In genomic region chr3:137103739-137104138, GRCh38 we compare ENCODE assay signal across 22 cellular contexts.
"Had no signal": no experiment of that assay in that cellular context is flagged by ENCODE, and none has a peak within 500 bp of the region (broad histone marks: within the 10 kb centered on the region; RNA-seq: fewer than 3 reads in every experiment).

No MANE protein-coding gene starts in this region.

- DNase-seq: activated CD4-positive, alpha-beta memory T cell treated with anti-CD3 and anti-CD28 coated beads for 36 hours; activated CD4-positive, alpha-beta T cell treated with anti-CD3 and anti-CD28 coated beads for 48 hours; activated effector memory CD4-positive, alpha-beta T cell treated with anti-CD3 and anti-CD28 coated beads, Interleukin-2, amount 50 U/mL, for 16 hours; activated naive CD4-positive, alpha-beta T cell treated with anti-CD3 and anti-CD28 coated beads, Interleukin-2, amount 10 ng/mL, durations not matched to agents 7 days and 5 days; activated T-cell treated with anti-CD3 and anti-CD28 coated beads, Interleukin-2, amount 50 U/mL, for 72 hours; amygdala; dermis blood vessel endothelial cell; effector CD8-positive, alpha-beta T cell; erythroblast; foreskin keratinocyte; left colon; nephron progenitor cell; nucleus accumbens; right cardiac atrium; stimulated activated CD4-positive, alpha-beta T cell treated with anti-CD3 and anti-CD28 coated beads, Interleukin-12 subunit alpha, Interleukin-12 subunit beta, amount 100 ng/mL, for 4 hours; stimulated activated CD4-positive, alpha-beta T cell treated with anti-CD3 and anti-CD28 coated beads, Interleukin-1b, Interleukin-23, amount 100 ng/mL, for 48 hours; stomach; transverse colon had no signal

- H3K4me3 ChIP-seq: cardiac muscle cell, stomach, suprapubic skin, transverse colon had no signal

- H3K27me3 ChIP-seq: cardiac muscle cell, foreskin keratinocyte had no signal

- H3K9me3 ChIP-seq: suprapubic skin, transverse colon had no signal

- H3K27ac ChIP-seq: cardiac muscle cell, foreskin keratinocyte, parathyroid adenoma, stomach, suprapubic skin, transverse colon had no signal

- H3K9ac ChIP-seq: parathyroid adenoma had no signal

- H3K79me2 ChIP-seq: parathyroid adenoma had no signal

- ATAC-seq: activated T-cell treated with anti-CD3 and anti-CD28 coated beads, Interleukin-2, amount 50 U/mL, for 72 hours; left colon; right cardiac atrium; stimulated activated memory B cell treated with anti-CD40 and anti-IgM and Interleukin-4, amounts not matched to agents 10 μg/mL and 1 μg/mL and 100 μg/mL, for 72 hours had no signal

- H3K36me3 ChIP-seq: cardiac muscle cell, stomach, suprapubic skin, transverse colon had no signal

- H3K4me1 ChIP-seq: foreskin keratinocyte, parathyroid adenoma, suprapubic skin, transverse colon had no signal

- H2AFZ ChIP-seq: parathyroid adenoma had no signal
